In the genomic region with DNA sequence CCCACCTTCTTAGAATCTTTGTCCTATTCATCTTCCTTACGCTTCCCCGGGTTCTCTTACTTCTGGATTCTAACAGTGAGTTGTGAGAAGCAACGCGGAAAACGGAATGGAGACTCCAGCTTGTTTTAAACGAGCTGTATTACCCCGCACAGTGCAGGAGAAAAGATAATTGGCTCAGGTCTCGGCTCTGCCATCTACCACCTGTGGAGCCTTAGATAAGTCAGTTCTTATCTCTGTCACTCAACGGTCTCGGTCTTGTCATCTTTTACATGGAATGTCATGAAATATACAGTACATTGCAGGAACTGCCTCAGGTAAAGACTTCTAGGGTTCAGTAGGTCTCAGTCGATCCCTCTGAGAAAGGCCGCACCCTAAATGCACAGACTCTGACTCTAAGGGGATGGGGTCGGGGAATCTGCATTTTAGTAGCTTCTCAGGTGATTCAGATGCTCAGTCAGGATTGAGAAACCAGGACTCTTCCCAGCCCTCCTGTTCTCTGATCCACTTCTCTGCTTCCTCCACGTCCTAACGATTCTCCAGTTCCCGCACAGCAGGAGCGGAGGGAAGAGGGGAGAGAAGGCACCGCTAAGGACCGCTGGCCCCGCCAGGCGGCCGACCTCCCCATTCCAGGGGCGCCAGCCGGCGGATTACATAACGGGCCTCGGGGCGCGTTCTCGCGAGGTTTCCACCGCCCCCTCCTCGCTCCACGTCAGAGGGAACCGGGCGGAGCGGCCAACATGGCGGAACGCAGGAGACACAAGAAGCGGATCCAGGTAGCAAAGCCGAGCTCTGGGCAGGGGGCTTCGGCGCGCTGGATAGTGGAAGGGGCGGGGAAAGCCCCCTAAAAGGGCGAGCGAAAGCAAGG, we compare ENCODE assay signal across 8 cellular contexts. TPM values are rescaled to one million over a fixed set of nuclear protein-coding genes. Genes with fewer than 3 reads are reported as not detected.
DNase-seq lines count a peak whose midpoint lies in the region; ATAC-seq, FAIRE-seq and TF ChIP-seq lines count a peak whose summit lies in the region.

A gene with protein sequence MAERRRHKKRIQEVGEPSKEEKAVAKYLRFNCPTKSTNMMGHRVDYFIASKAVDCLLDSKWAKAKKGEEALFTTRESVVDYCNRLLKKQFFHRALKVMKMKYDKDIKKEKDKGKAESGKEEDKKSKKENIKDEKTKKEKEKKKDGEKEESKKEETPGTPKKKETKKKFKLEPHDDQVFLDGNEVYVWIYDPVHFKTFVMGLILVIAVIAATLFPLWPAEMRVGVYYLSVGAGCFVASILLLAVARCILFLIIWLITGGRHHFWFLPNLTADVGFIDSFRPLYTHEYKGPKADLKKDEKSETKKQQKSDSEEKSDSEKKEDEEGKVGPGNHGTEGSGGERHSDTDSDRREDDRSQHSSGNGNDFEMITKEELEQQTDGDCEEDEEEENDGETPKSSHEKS (plus strand): TSS at position 722 of the 865 bp plus-strand sequence. CDS start 16 bp downstream, at position 738.

- H3K27me3 Mint-ChIP-seq in activated naive CD8-positive, alpha-beta T cell treated with anti-CD3 and anti-CD28 coated beads for 36 hours: no peaks in the 10 kb centered on the region

- peak; percentile 91 for ATAC-seq in HG02642 (IDR thresholded peaks at IDR 0.05; ENCODE audit: poor library complexity, unreplicated experiment)
- ATAC-seq in Right ventricle myocardium inferior: peak; percentile 97
- peak; percentile 95 to 99 (median 98) for ATAC-seq in pancreas

- peak within 1 kb of the TSS; percentile 98 for H3K27ac Mint-ChIP-seq in activated naive CD8-positive, alpha-beta T cell treated with anti-CD3 and anti-CD28 coated beads for 36 hours

- peak within 1 kb of the TSS; percentile 89 to 97 (median 94) for H3K27ac ChIP-seq in pancreas
- H3K27ac ChIP-seq in tibial artery: peak within 1 kb of the TSS; percentile 85 to 93

- H3K36me3 ChIP-seq in pancreas (no peaks in the 10 kb centered on the region), tibial artery (peaks cover 0 to 5% (median 0%) of the 10 kb centered on the region in 3 donors)

- DNase-seq in GM12865 (ENCODE audit: low read depth) (peak; percentile 97), NCI-H1105 (lab: John Stamatoyannopoulos, UW) (peak; percentile 97), SKM-1 treated with dmso at 0.1 percent for 144 hours (lab: John Stamatoyannopoulos, UW; ENCODE audit: unreplicated experiment) (peak; percentile 80), Right ventricle myocardium inferior (ENCODE audit: missing footprints) (peak; percentile 96), pancreas (peak; percentile 92 to 99 (median 94)), tibial artery (peak; percentile 90 to 96)
- DNase-seq in activated naive CD8-positive, alpha-beta T cell treated with anti-CD3 and anti-CD28 coated beads for 36 hours: peak; percentile 95

- intact Hi-C loops in Right ventricle myocardium inferior (cut with DNase I): loop anchor here (1.0 to 10.0 kb wide), 3 partner anchors 103 to 216 kb away; a partner anchor contains a TSS
- intact Hi-C loops in pancreas (cut with DNase I): no loop called here
- intact Hi-C loops in tibial artery (cut with DNase I; ENCODE audit: low total_unique reads): loop anchor here (10.0 kb wide), 1 partner anchor 102 kb away; a partner anchor contains a TSS

- H3K9me3 ChIP-seq in pancreas: no peaks in the 10 kb centered on the region
- no peaks in the 10 kb centered on the region for H3K9me3 ChIP-seq in tibial artery

- H3K4me3 ChIP-seq in GM12865 (ENCODE audit: low read depth, low read length) (peak within 1 kb of the TSS; percentile 90), pancreas (peak within 1 kb of the TSS; percentile 39 to 91 (median 77)), tibial artery (peak within 1 kb of the TSS; percentile 74 to 78)

- peaks cover 7 to 28% (median 16%) of the 10 kb centered on the region in 3 donors for H3K4me1 ChIP-seq in pancreas
- peaks cover 0 to 38% (median 16%) of the 10 kb centered on the region in 4 donors for H3K4me1 ChIP-seq in tibial artery

- peaks cover 51% of the 10 kb centered on the region for H3K4me1 Mint-ChIP-seq in activated naive CD8-positive, alpha-beta T cell treated with anti-CD3 and anti-CD28 coated beads for 36 hours

- peaks cover 6% of the 10 kb centered on the region for H3K9me3 Mint-ChIP-seq in activated naive CD8-positive, alpha-beta T cell treated with anti-CD3 and anti-CD28 coated beads for 36 hours

- TF ChIP-seq CTCF in GM12865 (IDR thresholded peaks at IDR 0.05; ENCODE audit: insufficient read depth, low read depth, low read length, missing control alignments): peak; percentile 55
- no peak for TF ChIP-seq CTCF in pancreas (IDR thresholded peaks at IDR 0.05)
- TF ChIP-seq CTCF in tibial artery (IDR thresholded peaks at IDR 0.05): peak; percentile 23 to 35

- WGBS in pancreas, 2 donors: 2 to 4% methylated on average over 35 to 47 of the region's 47 CpGs

- peaks cover 10% of the 10 kb centered on the region for H3K36me3 Mint-ChIP-seq in activated naive CD8-positive, alpha-beta T cell treated with anti-CD3 and anti-CD28 coated beads for 36 hours

- FAIRE-seq in pancreas (lab: Jason Lieb, UNC): no peak

- peak within 1 kb of the TSS; percentile 87 for H3K4me3 Mint-ChIP-seq in activated naive CD8-positive, alpha-beta T cell treated with anti-CD3 and anti-CD28 coated beads for 36 hours

- H3K27me3 ChIP-seq in pancreas: no peaks in the 10 kb centered on the region
- H3K27me3 ChIP-seq in tibial artery: no peaks in the 10 kb centered on the region

RNA-seq across cellular contexts. Expression of the gene that starts here (rescaled TPM):
- 10 to 100 TPM; 63.3 to 64.2 TPM for total RNA-seq in activated naive CD8-positive, alpha-beta T cell treated with anti-CD3 and anti-CD28 coated beads for 36 hours
- total RNA-seq in Right ventricle myocardium inferior: 78.0 TPM
- total RNA-seq in pancreas: 100 to 1,000 TPM in 3 of 6 donors, 10 to 100 TPM in 3; 89.0 to 119 (median 100) TPM
- 10 to 100 TPM; 23.6 to 96.5 TPM for polyA plus RNA-seq in pancreas

Comparison
In these comparisons a context has a peak if more than half of its experiments do, and no peak if none do; other contexts are left out.
1. Peak in every context shown above with its lines: DNase-seq, ATAC-seq, H3K4me3 ChIP-seq and H3K27ac ChIP-seq.
2. CTCF ChIP-seq: peak in GM12865 (single experiment) and tibial artery (2 of 2); none in pancreas (0 of 4).
3. intact Hi-C loops: an anchor here in Right ventricle myocardium inferior (1.0 to 10.0 kb wide) and tibial artery (10.0 kb wide); none called in pancreas.